ENCODE assay signal across 9 cellular contexts in the genomic region with DNA sequence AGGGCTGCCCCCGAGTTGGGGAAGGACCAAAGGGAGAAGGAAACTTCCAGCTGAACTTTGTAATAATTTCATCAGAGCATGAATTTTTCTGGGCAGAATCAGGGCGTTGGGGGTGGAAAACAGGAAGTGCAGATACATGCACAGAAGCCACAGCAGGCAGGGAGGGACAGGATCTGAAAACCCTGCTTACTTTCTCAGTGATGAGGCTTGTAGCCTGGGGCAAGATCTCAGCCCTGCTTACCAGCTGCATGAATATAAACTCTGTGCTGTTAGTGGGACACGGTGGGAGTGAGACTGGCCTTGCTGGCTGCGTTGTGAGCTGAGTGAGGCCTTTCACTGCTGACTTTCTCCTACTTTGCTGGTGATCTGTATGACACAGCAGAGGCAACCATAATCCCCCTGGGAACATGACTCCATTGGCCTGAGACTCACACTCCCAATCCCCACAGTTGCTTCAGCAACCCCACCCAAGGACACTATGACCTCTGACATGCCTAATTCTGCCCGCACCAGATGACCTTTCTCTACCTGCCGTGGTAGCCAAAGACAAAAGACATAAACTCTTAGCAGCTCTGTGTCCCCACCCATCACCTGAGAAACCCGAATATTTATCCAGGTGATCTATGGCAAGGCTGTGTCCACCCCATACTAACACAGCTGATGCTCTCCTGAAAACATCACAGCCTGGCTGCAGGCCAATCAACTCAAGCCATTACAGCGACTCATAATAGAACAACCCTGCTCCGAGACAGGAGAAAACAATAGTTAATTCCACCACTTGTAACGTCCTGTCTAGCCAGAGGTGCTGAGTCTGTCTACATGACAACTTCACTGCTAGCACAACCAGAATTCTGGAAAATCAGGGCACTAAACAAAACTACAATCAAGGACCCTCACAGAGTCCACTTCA.
DNase-seq lines count a peak whose midpoint lies in the region; ATAC-seq, FAIRE-seq and TF ChIP-seq lines count a peak whose summit lies in the region.
"Had no signal": no experiment of that assay in that cellular context is flagged by ENCODE, and none has a peak within 500 bp of the region (broad histone marks: within the 10 kb centered on the region; RNA-seq: fewer than 3 reads in every experiment).

No MANE protein-coding gene starts in this region.

- H3K9me3 Mint-ChIP-seq in GM23338: peaks cover 6% of the 10 kb centered on the region

- no peak overlapping the region for H3K4me2 ChIP-seq in GM23338
- no peak overlapping the region for H3K4me2 ChIP-seq in H1 (ENCODE audit: insufficient read depth in 1 of 2, low read depth in 2 of 2, low read length in 2 of 2)

- no peaks in the 10 kb centered on the region; the same call in 2 of the 3 replicates for H3K36me3 Mint-ChIP-seq in GM23338 (ENCODE audit: low read depth)

- no peak overlapping the region for H2BK120ac ChIP-seq in H1 (replicated peaks; ENCODE audit: low read depth, low read length)

- peak overlapping the region; percentile 53; the same call in 1 of the 2 replicates for H3K27ac Mint-ChIP-seq in GM23338

- CTCF ChIA-PET in H1 (lab: Charles Lee; ENCODE audit: partially characterized antibody): interaction anchor here (0.6 to 2.1 kb wide), 2 partner anchors 10 to 320 kb away, joined by 4 to 9 read pairs; no protein-coding TSS in a partner anchor

- no peak overlapping the region for H4K8ac ChIP-seq in H1 (ENCODE audit: extremely low read depth, insufficient read depth, low read length)

- no peaks in the 10 kb centered on the region for H3K23me2 ChIP-seq in H1 (ENCODE audit: low read depth, low read length)

- TF ChIP-seq CTCF in GM23338 (conservative IDR thresholded peaks at IDR 0.05; ENCODE audit: low read depth in 2 of 2) (no peak), NB4 (IDR thresholded peaks at IDR 0.05; ENCODE audit: low read depth, low read length) (no peak), H1 (IDR thresholded peaks at IDR 0.05; ENCODE audit: control extremely low read depth in 1 of 3, insufficient read depth in 1 of 3, low read depth in 1 of 3, low read length in 3 of 3) (no peak)

- H2BK5ac ChIP-seq in H1 (ENCODE audit: low read depth, low read length): no peak overlapping the region

- no peaks in the 10 kb centered on the region for H3K4me1 ChIP-seq in GM23338 (ENCODE audit: insufficient read depth)
- no peaks in the 10 kb centered on the region for H3K4me1 ChIP-seq in H1 (replicated peaks in 1 of 4; ENCODE audit: control insufficient read depth in 3 of 4, insufficient read depth in 4 of 4, low read length in 3 of 4)
- H3K4me1 ChIP-seq in aorta (ENCODE audit: control insufficient read depth in 1 of 2, insufficient read depth in 2 of 2, low read length in 2 of 2): no peaks in the 10 kb centered on the region

- no peak overlapping the region for H3K4ac ChIP-seq in H1 (replicated peaks; ENCODE audit: insufficient read length, low read depth, low read length)

- no peaks in the 10 kb centered on the region for H3K9me2 ChIP-seq in GM23338 (ENCODE audit: insufficient read depth)

- H4K20me1 ChIP-seq in GM23338 (replicated peaks; ENCODE audit: insufficient read depth): no peaks in the 10 kb centered on the region
- H4K20me1 ChIP-seq in H1 (replicated peaks in 1 of 2; ENCODE audit: control insufficient read depth in 1 of 2, insufficient read depth in 2 of 2, low read length in 2 of 2): no peaks in the 10 kb centered on the region

- no peak overlapping the region for H3K23ac ChIP-seq in H1 (ENCODE audit: insufficient read length)

- no peak overlapping the region for H3K4me3 ChIP-seq in GM23338
- H3K4me3 ChIP-seq in NB4 (ENCODE audit: low read depth, low read length): no peak overlapping the region
- no peak overlapping the region for H3K4me3 ChIP-seq in H1 (ENCODE audit: extremely low read depth in 1 of 4, insufficient read depth in 2 of 4, low read depth in 3 of 4, low read length in 4 of 4)
- no peak overlapping the region for H3K4me3 ChIP-seq in aorta (ENCODE audit: low read length in 2 of 2)

- FAIRE-seq in H1 (lab: Jason Lieb, UNC) (no peak), H54 (lab: Jason Lieb, UNC) (no peak)
- FAIRE-seq: colon had no signal

- no peak overlapping the region for H2BK20ac ChIP-seq in H1 (ENCODE audit: low read length)

- H3K27me3 Mint-ChIP-seq in GM23338 (ENCODE audit: insufficient read depth, low read depth, poor library complexity): no peaks in the 10 kb centered on the region

- H3K27me3 ChIP-seq in GM23338 (ENCODE audit: insufficient read depth) (no peaks in the 10 kb centered on the region), H1 (replicated peaks in 1 of 4; ENCODE audit: control insufficient read depth in 3 of 4, extremely low read depth in 1 of 4, insufficient read depth in 3 of 4, low read length in 3 of 4) (no peaks in the 10 kb centered on the region), aorta (ENCODE audit: control insufficient read depth in 1 of 2, insufficient read depth in 2 of 2, low read length in 1 of 2) (no peaks in the 10 kb centered on the region)

- H4K5ac ChIP-seq in H1 (ENCODE audit: insufficient read length, low read depth, low read length): no peak overlapping the region

- H3K79me1 ChIP-seq in H1 (ENCODE audit: low read depth, low read length): no peaks in the 10 kb centered on the region

- intact Hi-C loops in aorta (cut with DNase I): no loop called here

- H4K91ac ChIP-seq in H1 (replicated peaks; ENCODE audit: insufficient read length, low read length): no peak overlapping the region

- no peak overlapping the region for H3K4me3 Mint-ChIP-seq in GM23338

- H3K36me3 ChIP-seq in GM23338 (ENCODE audit: insufficient read depth) (no peaks in the 10 kb centered on the region), H1 (ENCODE audit: control insufficient read depth in 2 of 4, insufficient read depth in 4 of 4, low read length in 3 of 4) (no peaks in the 10 kb centered on the region), aorta (ENCODE audit: control insufficient read depth in 1 of 2, insufficient read depth in 2 of 2, low read length in 1 of 2) (no peaks in the 10 kb centered on the region)

- no peak overlapping the region for H3K14ac ChIP-seq in H1 (ENCODE audit: insufficient read length)

- H2BK12ac ChIP-seq in H1 (ENCODE audit: low read depth, low read length): peak overlapping the region; percentile 39; the same call in 1 of the 2 replicates

- no peak overlapping the region for H2AK5ac ChIP-seq in H1 (ENCODE audit: low read depth, low read length)

- H3K9me3 ChIP-seq in H1 (ENCODE audit: insufficient read depth in 2 of 2, low read depth in 1 of 2, low read length in 1 of 2): no peaks in the 10 kb centered on the region
- H3K9me3 ChIP-seq in aorta (ENCODE audit: control insufficient read depth, low read length): no peaks in the 10 kb centered on the region

- no peak for TF ChIP-seq POLR2A in NB4 (IDR thresholded peaks at IDR 0.05; ENCODE audit: extremely low read depth, insufficient read length)
- TF ChIP-seq POLR2A in H1 (IDR thresholded peaks at IDR 0.05; ENCODE audit: control extremely low read depth in 1 of 2, low read depth in 2 of 2, low read length in 2 of 2): no peak
- TF ChIP-seq POLR2A in H54 (IDR thresholded peaks at IDR 0.05; ENCODE audit: low read depth, low read length): no peak

- POLR2A ChIA-PET in H1 (lab: Charles Lee; ENCODE audit: partially characterized antibody): no interaction called here

- no peak overlapping the region for H3K9ac ChIP-seq in H1 (replicated peaks in 1 of 4; ENCODE audit: extremely low read depth in 1 of 4, low read depth in 3 of 4, low read length in 3 of 4)

- H2AFZ ChIP-seq in GM23338: 0 out of 2 replicates have a peak overlapping the region, but pooled peaks have one; percentile 63
- H2AFZ ChIP-seq in H1 (ENCODE audit: low read length): peak overlapping the region; percentile 58; the same call in 1 of the 2 replicates

- no peak for TF ChIP-seq RAD21 in H1 (IDR thresholded peaks at IDR 0.05 in 1 of 2, conservative IDR thresholded peaks at IDR 0.05 in 1 of 2; ENCODE audit: low read depth in 2 of 2, low read length in 2 of 2)

- H3K79me2 ChIP-seq in GM23338 (replicated peaks; ENCODE audit: insufficient read depth) (no peaks in the 10 kb centered on the region), H1 (ENCODE audit: control insufficient read depth in 1 of 2, insufficient read depth in 2 of 2, low read length in 2 of 2) (no peaks in the 10 kb centered on the region)

- H3K4me1 Mint-ChIP-seq in GM23338: no peaks in the 10 kb centered on the region

- peak overlapping the region; percentile 60; the same call in 1 of the 2 replicates for H3K18ac ChIP-seq in H1 (ENCODE audit: extremely low read depth, low read length)

- DNase-seq in AG20443 (ENCODE audit: low spot score) (peak; percentile 24), GM23338 (ENCODE audit: low spot score) (no peak), NB4 (ENCODE audit: low read depth) (peak; percentile 86), H1 (ENCODE audit: low read depth in 1 of 2, low spot score in 2 of 2) (no peak), H54 (ENCODE audit: insufficient read length, low spot score) (no peak), aorta (no peak), SK-N-DZ (ENCODE audit: low spot score) (no peak)

- H3K27ac ChIP-seq in GM23338 (ENCODE audit: low read depth) (no peak overlapping the region), H1 (ENCODE audit: low read depth, low read length) (no peak overlapping the region), aorta (ENCODE audit: low read depth in 1 of 2, low read length in 2 of 2) (no peak overlapping the region)

- no peak overlapping the region for H2BK15ac ChIP-seq in H1 (ENCODE audit: low read length)

- WGBS in H1 (ENCODE audit: extremely low coverage in 1 of 2, insufficient coverage in 1 of 2, insufficient read length in 1 of 2, insufficient replicate concordance in 2 of 2, low coverage in 1 of 2, low lambda C conversion rate in 2 of 2, missing lambda C conversion rate in 1 of 2), 2 experiments: 88% methylated on average over 10 of the region's 10 CpGs; no CpG with 5 or more reads in 1 of the 2 experiments
- 64 to 69% methylated on average over 10 of the region's 10 CpGs for WGBS in aorta, 2 donors

- TF ChIP-seq EP300 in H1 (IDR thresholded peaks at IDR 0.05; ENCODE audit: borderline replicate concordance in 1 of 2, low read depth in 2 of 2, low read length in 2 of 2): no peak

- no peaks in the 10 kb centered on the region for H3F3A ChIP-seq in GM23338 (replicated peaks; ENCODE audit: low read depth)

- ATAC-seq in GM23338 (no peak), HG03039 (IDR thresholded peaks at IDR 0.05; ENCODE audit: unreplicated experiment) (no peak), aorta (ENCODE audit: low FRiP score) (no peak)

- H3K56ac ChIP-seq in H1 (replicated peaks; ENCODE audit: insufficient read length, low read depth, low read length): no peak overlapping the region

TF ChIP-seq in H1, 55 proteins besides CTCF, POLR2A, EP300 and RAD21 (continues in another document):
- TF ChIP-seq BRCA1 (IDR thresholded peaks at IDR 0.05; ENCODE audit: low read depth, low read length) (no peak), HDAC6 (IDR thresholded peaks at IDR 0.05; ENCODE audit: low read depth, low read length) (no peak), RBBP5 (IDR thresholded peaks at IDR 0.05; ENCODE audit: borderline replicate concordance, low read depth, low read length) (no peak), PHF8 (conservative IDR thresholded peaks at IDR 0.05; ENCODE audit: low read depth, low read length) (no peak), BACH1 (IDR thresholded peaks at IDR 0.05; ENCODE audit: low read length) (no peak)

Comparison
In these comparisons a context has a peak if more than half of its experiments do, and no peak if none do; other contexts are left out.
1. DNase-seq: peak in AG20443 (single experiment) and NB4 (single experiment); none in GM23338 (single experiment), H1 (0 of 2), H54 (single experiment), aorta (0 of 2) and SK-N-DZ (single experiment).